Comparison of ENCODE assay signal across 19 cellular contexts in genomic region chr4:98508825-98509539, GRCh38.
DNase-seq lines count a peak whose midpoint lies in the region; ATAC-seq and TF ChIP-seq lines count a peak whose summit lies in the region.
"Had no signal": no experiment of that assay in that cellular context is flagged by ENCODE, and none has a peak within 500 bp of the region (broad histone marks: within the 10 kb centered on the region; RNA-seq: fewer than 3 reads in every experiment).

No MANE protein-coding gene starts in this region.

- H3K9me3 ChIP-seq in fibroblast of lung (ENCODE audit: control insufficient read depth, insufficient read depth, low read depth, low read length) = no peaks in the 10 kb centered on the region
- no peaks in the 10 kb centered on the region for H3K9me3 ChIP-seq in testis
- H3K9me3 ChIP-seq: Caco-2, Peyer's patch had no signal

- no peak for ATAC-seq in activated T-cell treated with anti-CD3 and anti-CD28 coated beads, Interleukin-2, amount 50 U/mL, for 72 hours (replicated peaks in 1 of 2)
- ATAC-seq in activated T-cell treated with anti-CD3 and anti-CD28 coated beads, Interleukin-2, amount 50 U/mL, for 4 hours = no peak
- ATAC-seq: K562, left cardiac atrium had no signal

- H3K4me2 ChIP-seq in fibroblast of lung (ENCODE audit: extremely low read depth, insufficient read depth, low read length) = no peak overlapping the region

- H3K27me3 ChIP-seq in fibroblast of lung (ENCODE audit: control insufficient read depth, insufficient read depth, low read length) (no peaks in the 10 kb centered on the region), testis (no peaks in the 10 kb centered on the region)
- H3K27me3 ChIP-seq: Peyer's patch had no signal

- H3K27me3 Mint-ChIP-seq in activated T-cell treated with anti-CD3 and anti-CD28 coated beads, Interleukin-2, amount 50 U/mL, for 72 hours (ENCODE audit: low read depth) = no peaks in the 10 kb centered on the region
- no peaks in the 10 kb centered on the region for H3K27me3 Mint-ChIP-seq in activated T-cell treated with anti-CD3 and anti-CD28 coated beads, Interleukin-2, amount 50 U/mL, for 4 hours (ENCODE audit: low read depth)
- H3K27me3 Mint-ChIP-seq: stimulated activated naive CD8-positive, alpha-beta T cell treated with anti-CD3 and anti-CD28 coated beads, Interleukin-15, amount 100 ng/mL, for 72 hours had no signal

- H3K79me2 ChIP-seq in fibroblast of lung (ENCODE audit: control insufficient read depth, insufficient read depth, low read length) = peaks cover 40% of the 10 kb centered on the region

- H3K4me3 ChIP-seq in fibroblast of lung (replicated peaks in 1 of 4; ENCODE audit: control extremely low read depth in 1 of 4, insufficient read depth in 1 of 4, low read depth in 3 of 4, low read length in 4 of 4) = no peak overlapping the region
- no peak overlapping the region for H3K4me3 ChIP-seq in testis
- H3K4me3 ChIP-seq: K562, Peyer's patch had no signal

- H3K4me1 Mint-ChIP-seq in activated T-cell treated with anti-CD3 and anti-CD28 coated beads, Interleukin-2, amount 50 U/mL, for 72 hours (ENCODE audit: low read depth) = peaks cover 59% of the 10 kb centered on the region
- peaks cover 33% of the 10 kb centered on the region for H3K4me1 Mint-ChIP-seq in activated T-cell treated with anti-CD3 and anti-CD28 coated beads, Interleukin-2, amount 50 U/mL, for 4 hours (ENCODE audit: low read depth)

- peaks cover 3 to 8% of the 10 kb centered on the region in 2 donors for H3K36me3 Mint-ChIP-seq in activated T-cell treated with anti-CD3 and anti-CD28 coated beads, Interleukin-2, amount 50 U/mL, for 72 hours (ENCODE audit: insufficient read depth in 2 of 2)
- peaks cover 21% of the 10 kb centered on the region for H3K36me3 Mint-ChIP-seq in activated T-cell treated with anti-CD3 and anti-CD28 coated beads, Interleukin-2, amount 50 U/mL, for 4 hours (ENCODE audit: insufficient read depth)

- TF ChIP-seq POLR2A in testis (IDR thresholded peaks at IDR 0.05) = no peak

- H3K27ac ChIP-seq in fibroblast of lung (ENCODE audit: insufficient read depth, low read length) (peak overlapping the region; percentile 22), testis (peak overlapping the region; percentile 37 to 54)
- H3K27ac ChIP-seq: Peyer's patch had no signal

- H3K4me1 ChIP-seq in fibroblast of lung (ENCODE audit: control insufficient read depth, extremely low read depth, insufficient read depth, low read length) (peaks cover 6% of the 10 kb centered on the region), testis (peaks cover 15% of the 10 kb centered on the region)
- H3K4me1 ChIP-seq: Peyer's patch had no signal

- 35 to 48% methylated on average over 7 of the region's 7 CpGs for WGBS in testis, 2 donors

- H4K20me1 ChIP-seq in fibroblast of lung (ENCODE audit: control insufficient read depth, extremely low read depth, insufficient read depth, low read length) = no peaks in the 10 kb centered on the region

- peak overlapping the region in 1 of 2 donors; percentile 12 for H3K4me3 Mint-ChIP-seq in activated T-cell treated with anti-CD3 and anti-CD28 coated beads, Interleukin-2, amount 50 U/mL, for 72 hours
- no peak overlapping the region for H3K4me3 Mint-ChIP-seq in activated T-cell treated with anti-CD3 and anti-CD28 coated beads, Interleukin-2, amount 50 U/mL, for 4 hours

- TF ChIP-seq CTCF in fibroblast of lung (conservative IDR thresholded peaks at IDR 0.05 in 1 of 2, IDR thresholded peaks at IDR 0.05 in 1 of 2; ENCODE audit: low read depth in 1 of 2, low read length in 2 of 2) (no peak), testis (IDR thresholded peaks at IDR 0.05) (no peak)

- H3K36me3 ChIP-seq in fibroblast of lung (ENCODE audit: control insufficient read depth, insufficient read depth, low read length) = no peaks in the 10 kb centered on the region
- no peaks in the 10 kb centered on the region for H3K36me3 ChIP-seq in testis (ENCODE audit: low read depth, missing control alignments)
- H3K36me3 ChIP-seq: Peyer's patch had no signal

- no peak for DNase-seq in activated T-cell treated with anti-CD3 and anti-CD28 coated beads, Interleukin-2, amount 50 U/mL, for 72 hours
- DNase-seq in activated T-cell treated with anti-CD3 and anti-CD28 coated beads, Interleukin-2, amount 50 U/mL, for 4 hours = no peak
- DNase-seq in NCI-H82 treated with DMSO at 0.1 percent for 48 hours (lab: John Stamatoyannopoulos, UW; ENCODE audit: unreplicated experiment) (peak; percentile 13), fibroblast of lung (ENCODE audit: low read depth in 2 of 2) (peak in 1 of 2 donors; percentile 48), testis (no peak), mucosa of gallbladder (ENCODE audit: low spot score) (no peak)
- DNase-seq in activated effector memory CD4-positive, alpha-beta T cell treated with anti-CD3 and anti-CD28 coated beads, Interleukin-2, amount 50 U/mL, for 16 hours = no peak
- DNase-seq in stimulated activated CD4-positive, alpha-beta T cell treated with anti-CD3 and anti-CD28 coated beads, Interleukin-4, amount 100 ng/mL, for 4 hours = no peak
- DNase-seq: activated CD8-positive, alpha-beta memory T cell treated with anti-CD3 and anti-CD28 coated beads for 24 hours; activated naive CD4-positive, alpha-beta T cell; Caco-2; GF-D8; HCEC 1CT; left cardiac atrium; NCI-H526; Peyer's patch; posterior cingulate gyrus; stimulated activated naive CD8-positive, alpha-beta T cell treated with anti-CD3 and anti-CD28 coated beads, Interleukin-15, amount 100 ng/mL, for 72 hours had no signal

- intact Hi-C loops in testis (cut with DNase I; ENCODE audit: low total_unique reads) = no loop called here

- H3K9ac ChIP-seq in fibroblast of lung (ENCODE audit: insufficient read depth, low read length) = no peak overlapping the region

- H3K27ac Mint-ChIP-seq in activated T-cell treated with anti-CD3 and anti-CD28 coated beads, Interleukin-2, amount 50 U/mL, for 72 hours = peak overlapping the region; percentile 7

- H2AFZ ChIP-seq in fibroblast of lung (ENCODE audit: low read length) = no peak overlapping the region

- H3K9me3 Mint-ChIP-seq in activated T-cell treated with anti-CD3 and anti-CD28 coated beads, Interleukin-2, amount 50 U/mL, for 72 hours = no peaks in the 10 kb centered on the region
- no peaks in the 10 kb centered on the region for H3K9me3 Mint-ChIP-seq in activated T-cell treated with anti-CD3 and anti-CD28 coated beads, Interleukin-2, amount 50 U/mL, for 4 hours
- H3K9me3 Mint-ChIP-seq: stimulated activated naive CD8-positive, alpha-beta T cell treated with anti-CD3 and anti-CD28 coated beads, Interleukin-15, amount 100 ng/mL, for 72 hours had no signal
